Comparison of ENCODE assay signal across 16 cellular contexts in the genomic region with DNA sequence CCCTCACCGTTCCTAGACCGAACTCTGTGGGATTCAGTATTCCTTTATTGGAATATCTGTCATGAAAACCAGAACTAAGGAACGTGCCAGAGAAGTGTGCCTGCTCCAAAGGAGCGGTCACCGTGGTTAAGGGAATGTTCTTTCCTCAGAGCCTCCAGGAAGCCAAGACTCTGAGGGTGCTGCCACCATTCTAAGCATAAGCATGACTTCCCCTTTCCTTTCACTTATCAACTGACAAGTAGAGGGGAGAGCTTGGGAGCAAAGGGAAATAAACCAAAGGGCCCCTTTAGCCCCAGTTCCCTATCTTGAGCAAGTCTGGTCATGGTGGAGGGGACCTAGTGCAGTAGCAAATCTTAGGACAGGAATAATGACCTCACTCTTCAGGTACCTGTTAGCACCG. TPM values are rescaled to one million over a fixed set of nuclear protein-coding genes. Genes with fewer than 3 reads are reported as not detected.
DNase-seq lines count a peak whose midpoint lies in the region; ATAC-seq, FAIRE-seq and TF ChIP-seq lines count a peak whose summit lies in the region.
"Had no signal": no experiment of that assay in that cellular context is flagged by ENCODE, and none has a peak within 500 bp of the region (broad histone marks: within the 10 kb centered on the region; RNA-seq: fewer than 3 reads in every experiment).

No MANE protein-coding gene starts in this region.

- H3K36me3 ChIP-seq in astrocyte (ENCODE audit: insufficient read depth, low read length) (peaks cover 43% of the 10 kb centered on the region), lower lobe of right lung (peaks cover 30% of the 10 kb centered on the region), suprapubic skin (peaks cover 68% of the 10 kb centered on the region)

- TF ChIP-seq POLR2A in suprapubic skin (IDR thresholded peaks at IDR 0.05), result no peak
- no peak for TF ChIP-seq POLR2A in H54 (IDR thresholded peaks at IDR 0.05; ENCODE audit: low read depth, low read length)

- intact Hi-C loops in lower lobe of right lung (cut with DNase I), result no loop called here

- peak; percentile 43 for DNase-seq in LHCN-M2 (ENCODE audit: low read depth)
- DNase-seq in astrocyte (ENCODE audit: low read depth), result no peak
- DNase-seq in lower lobe of right lung, result no peak
- no peak for DNase-seq in suprapubic skin (ENCODE audit: low spot score in 2 of 2)
- DNase-seq in naive thymus-derived CD8-positive, alpha-beta T cell, result no peak
- DNase-seq in H54 (ENCODE audit: insufficient read length, low spot score), result no peak
- DNase-seq: activated CD4-positive, alpha-beta T cell treated with anti-CD3 and anti-CD28 coated beads for 4 hours; NCI-H1092; NCI-H524; SJCRH30; stimulated activated CD4-positive, alpha-beta T cell treated with anti-CD3 and anti-CD28 coated beads, Interleukin-2, amount 100 ng/mL, for 24 hours; stimulated activated naive CD4-positive, alpha-beta T cell treated with Interleukin-2 at 50 U/mL for 16 hours had no signal

- no peak for TF ChIP-seq CTCF in astrocyte (IDR thresholded peaks at IDR 0.05; ENCODE audit: insufficient read depth, low read depth, low read length)
- no peak for TF ChIP-seq CTCF in lower lobe of right lung (IDR thresholded peaks at IDR 0.05)
- TF ChIP-seq CTCF in suprapubic skin (IDR thresholded peaks at IDR 0.05), result no peak

- no peak overlapping the region for H3K27ac Mint-ChIP-seq in astrocyte (ENCODE audit: unreplicated experiment)
- H3K27ac Mint-ChIP-seq in naive thymus-derived CD8-positive, alpha-beta T cell, result peak overlapping the region in 1 of 10 donors; percentile 6

- H3K27me3 ChIP-seq in astrocyte (ENCODE audit: insufficient read depth, low read length), result no peaks in the 10 kb centered on the region
- H3K27me3 ChIP-seq in lower lobe of right lung (ENCODE audit: low read depth), result no peaks in the 10 kb centered on the region
- H3K27me3 ChIP-seq in suprapubic skin, result no peaks in the 10 kb centered on the region
- H3K27me3 ChIP-seq: neutrophil, SJCRH30 had no signal

- no peak overlapping the region for H2AFZ ChIP-seq in astrocyte (ENCODE audit: low read depth, low read length)

- H3K4me1 ChIP-seq in astrocyte (ENCODE audit: insufficient read depth, low read length) (peaks cover 8% of the 10 kb centered on the region), lower lobe of right lung (peaks cover 11% of the 10 kb centered on the region), suprapubic skin (peaks cover 12% of the 10 kb centered on the region)
- H3K4me1 ChIP-seq: SJCRH30 had no signal

- no peaks in the 10 kb centered on the region for H3K9me3 ChIP-seq in astrocyte (ENCODE audit: insufficient read depth, low read depth, low read length)
- no peaks in the 10 kb centered on the region for H3K9me3 ChIP-seq in lower lobe of right lung
- no peaks in the 10 kb centered on the region for H3K9me3 ChIP-seq in suprapubic skin
- H3K9me3 ChIP-seq: neutrophil, SJCRH30 had no signal

- peak overlapping the region; percentile 63 for H3K9ac ChIP-seq in astrocyte (ENCODE audit: low read length)

- no peaks in the 10 kb centered on the region for H3K79me2 ChIP-seq in astrocyte (ENCODE audit: insufficient read depth, low read length)

- peaks cover 10% of the 10 kb centered on the region for H3K4me1 Mint-ChIP-seq in astrocyte (ENCODE audit: low read depth, unreplicated experiment)
- H3K4me1 Mint-ChIP-seq in naive thymus-derived CD8-positive, alpha-beta T cell, result no peaks in the 10 kb centered on the region

- H4K20me1 ChIP-seq in astrocyte (ENCODE audit: insufficient read depth, low read length), result no peaks in the 10 kb centered on the region

- no peak overlapping the region for H3K4me2 ChIP-seq in astrocyte (ENCODE audit: low read length)

- 73% methylated on average over 6 of the region's 6 CpGs for WGBS in suprapubic skin

- no peaks in the 10 kb centered on the region for H3K27me3 Mint-ChIP-seq in astrocyte (ENCODE audit: low read depth, unreplicated experiment)
- no peaks in the 10 kb centered on the region for H3K27me3 Mint-ChIP-seq in naive thymus-derived CD8-positive, alpha-beta T cell

- FAIRE-seq in astrocyte (lab: Jason Lieb, UNC) (no peak), H54 (lab: Jason Lieb, UNC) (no peak)

- no peak for TF ChIP-seq EP300 in suprapubic skin (IDR thresholded peaks at IDR 0.05)

- POLR2A ChIA-PET in naive thymus-derived CD8-positive, alpha-beta T cell (lab: Charles Lee), result no interaction called here

- no peaks in the 10 kb centered on the region for H3K9me3 Mint-ChIP-seq in astrocyte (ENCODE audit: unreplicated experiment)
- H3K9me3 Mint-ChIP-seq in naive thymus-derived CD8-positive, alpha-beta T cell, result no peaks in the 10 kb centered on the region

- peaks cover 29% of the 10 kb centered on the region for H3K36me3 Mint-ChIP-seq in astrocyte (ENCODE audit: low read depth, unreplicated experiment)
- H3K36me3 Mint-ChIP-seq in naive thymus-derived CD8-positive, alpha-beta T cell, result peaks cover 7 to 49% (median 17%) of the 10 kb centered on the region in 3 donors

- ATAC-seq in lower lobe of right lung (peak in 1 of 2 donors; percentile 27), GM21390 (IDR thresholded peaks at IDR 0.05; ENCODE audit: unreplicated experiment) (no peak), GM18867 (IDR thresholded peaks at IDR 0.05; ENCODE audit: unreplicated experiment) (no peak)
- no peak for ATAC-seq in naive thymus-derived CD8-positive, alpha-beta T cell

- no peak overlapping the region for H3K4me3 Mint-ChIP-seq in astrocyte (ENCODE audit: unreplicated experiment)
- H3K4me3 Mint-ChIP-seq in naive thymus-derived CD8-positive, alpha-beta T cell, result no peak overlapping the region

- H3K27ac ChIP-seq in astrocyte (ENCODE audit: low read depth, low read length) (peak overlapping the region; percentile 74), lower lobe of right lung (peak overlapping the region; percentile 5), suprapubic skin (peak overlapping the region; percentile 71)
- H3K27ac ChIP-seq: epithelial cell of prostate, neutrophil, SJCRH30 had no signal

- H3K4me3 ChIP-seq in astrocyte (ENCODE audit: insufficient read depth, low read depth, low read length), result no peak overlapping the region
- H3K4me3 ChIP-seq in lower lobe of right lung, result no peak overlapping the region
- no peak overlapping the region for H3K4me3 ChIP-seq in suprapubic skin
- H3K4me3 ChIP-seq: SJCRH30 had no signal

RNA-seq across cellular contexts. Expression of gene CTR9, which starts 26.8 kb away (rescaled TPM):
- total RNA-seq in LHCN-M2 (2014; rRNA removed) (20.5 and 25.1 TPM in 2 replicates), astrocyte (29.3 and 36.0 TPM in 2 replicates), lower lobe of right lung (30.2 TPM), suprapubic skin (10 to 100 TPM; 28.6 to 34.1 (median 30.5) TPM)
- 14.2 TPM for polyA plus RNA-seq in LHCN-M2 (2012)
- total RNA-seq in naive thymus-derived CD8-positive, alpha-beta T cell, result 10 to 100 TPM; 58.2 to 66.4 TPM
- polyA plus RNA-seq in naive thymus-derived CD8-positive, alpha-beta T cell, result 10 to 100 TPM; 53.2 to 66.8 (median 53.7) TPM

RNA-seq across cellular contexts. Expression of gene EIF4G2, which starts 30.9 kb away (rescaled TPM):
- 925 and 936 TPM in 2 replicates for total RNA-seq in LHCN-M2 (2014; rRNA removed)
- polyA plus RNA-seq in LHCN-M2 (2012), result 415 TPM
- 1,309 and 1,364 TPM in 2 replicates for total RNA-seq in astrocyte
- total RNA-seq in lower lobe of right lung, result 778 TPM
- 100 to 1,000 TPM; 439 to 593 (median 477) TPM for total RNA-seq in suprapubic skin
- 100 to 1,000 TPM; 631 to 638 TPM for total RNA-seq in naive thymus-derived CD8-positive, alpha-beta T cell
- 100 to 1,000 TPM; 315 to 425 (median 340) TPM for polyA plus RNA-seq in naive thymus-derived CD8-positive, alpha-beta T cell

Comparison
In these comparisons a context has a peak if more than half of its experiments do, and no peak if none do; other contexts are left out.
1. H3K27ac ChIP-seq: peak in every context shown above with its lines; median percentile 74 in astrocyte; 71 in suprapubic skin; 5 in lower lobe of right lung.